Comparison of ENCODE assay signal across 9 cellular contexts in the genomic region with DNA sequence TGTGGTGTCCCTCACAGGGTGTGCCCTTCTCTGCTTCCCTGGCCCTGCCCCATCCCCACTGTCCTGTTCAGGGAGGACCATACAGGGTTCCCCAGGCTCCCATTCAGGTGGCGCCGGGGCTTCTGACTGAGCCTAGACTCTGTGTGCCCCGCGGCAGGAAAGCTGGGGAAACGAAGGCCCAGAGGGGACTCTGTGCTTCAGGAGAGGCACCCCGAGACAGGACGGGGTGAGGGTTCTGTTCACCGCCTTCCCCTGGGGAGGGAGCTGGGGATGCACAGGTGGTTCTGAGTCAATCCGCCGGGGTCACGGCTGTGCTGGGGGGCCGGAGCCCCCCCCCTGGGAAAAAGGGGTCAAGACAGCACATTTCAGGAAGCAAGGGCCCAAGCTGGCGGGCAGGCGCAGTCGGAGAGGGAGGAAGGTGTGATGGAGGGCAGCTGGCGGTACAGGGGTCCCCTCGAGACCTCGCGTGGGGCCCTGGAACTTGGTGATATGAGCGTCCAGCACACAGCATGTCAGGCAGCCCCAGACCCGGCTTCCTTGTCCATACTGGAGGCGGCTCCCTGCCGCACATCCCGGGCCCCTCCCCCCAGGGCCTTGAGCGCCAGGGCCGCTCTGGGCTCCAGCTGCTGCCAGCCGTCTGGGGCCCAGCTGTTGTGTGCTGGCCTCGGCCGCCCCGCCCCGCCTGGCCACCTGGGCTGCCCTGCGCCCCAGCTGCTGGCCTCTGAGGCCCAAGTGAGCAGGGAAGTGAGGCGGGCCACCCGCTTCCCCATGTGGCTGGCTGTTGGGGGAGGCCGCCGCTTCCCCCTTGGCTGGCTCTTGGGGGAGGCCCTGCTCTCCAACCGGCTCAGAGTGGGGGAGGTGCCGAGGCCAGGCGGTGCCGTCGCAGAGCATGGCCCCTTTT. TPM values are rescaled to one million over a fixed set of nuclear protein-coding genes. Genes with fewer than 3 reads are reported as not detected.
DNase-seq lines count a peak whose midpoint lies in the region; ATAC-seq and TF ChIP-seq lines count a peak whose summit lies in the region.
"Had no signal": no experiment of that assay in that cellular context is flagged by ENCODE, and none has a peak within 500 bp of the region (broad histone marks: within the 10 kb centered on the region; RNA-seq: fewer than 3 reads in every experiment).

No MANE protein-coding gene starts in this region.

- H3K4me1 Mint-ChIP-seq in GM23338, result peaks cover 3% of the 10 kb centered on the region; the same call in 1 of the 3 replicates

- H2AFZ ChIP-seq in GM23338, result peak overlapping the region; percentile 92

- in situ Hi-C loops in GM13976 (cut with MboI; ENCODE audit: low sequenced_read_pairs, unreplicated experiment), result no loop called here

- H3K27me3 ChIP-seq in GM23338 (ENCODE audit: insufficient read depth), result peaks cover 74% of the 10 kb centered on the region
- H3K27me3 ChIP-seq in rectal smooth muscle tissue (ENCODE audit: control insufficient read depth, insufficient read depth, low read length), result peaks cover 18% of the 10 kb centered on the region

- H3K4me3 Mint-ChIP-seq in GM23338, result no peak overlapping the region

- H3K27ac Mint-ChIP-seq in GM23338, result no peak overlapping the region

- H3K9ac ChIP-seq in rectal smooth muscle tissue (ENCODE audit: low read length), result no peak overlapping the region

- no peaks in the 10 kb centered on the region for H3K79me2 ChIP-seq in GM23338 (replicated peaks; ENCODE audit: insufficient read depth)

- H3K4me1 ChIP-seq in GM23338 (ENCODE audit: insufficient read depth), result peaks cover 26% of the 10 kb centered on the region
- H3K4me1 ChIP-seq in rectal smooth muscle tissue (ENCODE audit: control insufficient read depth, insufficient read depth, low read length), result peaks cover 4% of the 10 kb centered on the region

- no peaks in the 10 kb centered on the region; the same call in 1 of the 3 replicates for H3K9me3 Mint-ChIP-seq in GM23338
- H3K9me3 Mint-ChIP-seq: nephron had no signal

- no peaks in the 10 kb centered on the region for H3K36me3 Mint-ChIP-seq in GM23338 (ENCODE audit: low read depth)

- peak; percentile 83 for DNase-seq in GM23338 (ENCODE audit: low spot score)
- DNase-seq in NOMO-1 (lab: John Stamatoyannopoulos, UW; ENCODE audit: unreplicated experiment in 2 of 2), result peak; percentile 73 to 95
- DNase-seq in fibroblast of villous mesenchyme (ENCODE audit: low read depth), result peak; percentile 88
- DNase-seq in GM13976 (ENCODE audit: low spot score), result no peak
- no peak for DNase-seq in NCI-H446 treated with DMSO at 0.1 percent for 48 hours (lab: John Stamatoyannopoulos, UW)

- ATAC-seq in GM23338 (peak; percentile 68), GM18867 (IDR thresholded peaks at IDR 0.05; ENCODE audit: unreplicated experiment) (no peak), GM21390 (IDR thresholded peaks at IDR 0.05; ENCODE audit: unreplicated experiment) (no peak)

- H3F3A ChIP-seq in GM23338 (replicated peaks; ENCODE audit: low read depth), result peaks cover 22% of the 10 kb centered on the region

- H3K36me3 ChIP-seq in GM23338 (ENCODE audit: insufficient read depth) (no peaks in the 10 kb centered on the region), rectal smooth muscle tissue (ENCODE audit: control insufficient read depth, insufficient read depth, low read length) (no peaks in the 10 kb centered on the region)

- TF ChIP-seq CTCF in GM23338 (conservative IDR thresholded peaks at IDR 0.05; ENCODE audit: low read depth in 2 of 2), result no peak
- TF ChIP-seq CTCF in fibroblast of villous mesenchyme (IDR thresholded peaks at IDR 0.05; ENCODE audit: insufficient read depth, low read depth, low read length), result no peak
- no peak for TF ChIP-seq CTCF in GM13976 (IDR thresholded peaks at IDR 0.05; ENCODE audit: borderline replicate concordance, control extremely low read depth, extremely low read depth, insufficient read depth, missing control alignments)

- no peaks in the 10 kb centered on the region for H3K9me2 ChIP-seq in GM23338 (ENCODE audit: insufficient read depth)

- H4K20me1 ChIP-seq in GM23338 (replicated peaks; ENCODE audit: insufficient read depth), result no peaks in the 10 kb centered on the region

- peak overlapping the region; percentile 76 for H3K4me2 ChIP-seq in GM23338

- H3K27me3 Mint-ChIP-seq in GM23338 (ENCODE audit: insufficient read depth, low read depth, poor library complexity), result peaks cover 56% of the 10 kb centered on the region

- no peak overlapping the region for H3K27ac ChIP-seq in GM23338 (ENCODE audit: low read depth)
- H3K27ac ChIP-seq in rectal smooth muscle tissue (ENCODE audit: low read depth, low read length), result no peak overlapping the region

- H3K4me3 ChIP-seq in GM23338 (peak overlapping the region; percentile 47), fibroblast of villous mesenchyme (ENCODE audit: low read depth, low read length) (no peak overlapping the region), rectal smooth muscle tissue (ENCODE audit: low read length) (peak overlapping the region; percentile 7)

TF ChIP-seq in GM23338, 12 proteins besides CTCF, POLR2A, EP300 and RAD21:
- TF ChIP-seq, protein P1, sequence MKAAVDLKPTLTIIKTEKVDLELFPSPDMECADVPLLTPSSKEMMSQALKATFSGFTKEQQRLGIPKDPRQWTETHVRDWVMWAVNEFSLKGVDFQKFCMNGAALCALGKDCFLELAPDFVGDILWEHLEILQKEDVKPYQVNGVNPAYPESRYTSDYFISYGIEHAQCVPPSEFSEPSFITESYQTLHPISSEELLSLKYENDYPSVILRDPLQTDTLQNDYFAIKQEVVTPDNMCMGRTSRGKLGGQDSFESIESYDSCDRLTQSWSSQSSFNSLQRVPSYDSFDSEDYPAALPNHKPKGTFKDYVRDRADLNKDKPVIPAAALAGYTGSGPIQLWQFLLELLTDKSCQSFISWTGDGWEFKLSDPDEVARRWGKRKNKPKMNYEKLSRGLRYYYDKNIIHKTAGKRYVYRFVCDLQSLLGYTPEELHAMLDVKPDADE (IDR thresholded peaks at IDR 0.05), result no peak
- TF ChIP-seq EZH2 (IDR thresholded peaks at IDR 0.05; ENCODE audit: low read depth, unreplicated experiment), result no peak

RNA-seq across cellular contexts. Expression of gene NOTUM, which starts 5.6 kb away (rescaled TPM):
- 0.66 and 1.6 TPM in 2 replicates for total RNA-seq in GM23338 (2014; rRNA removed; shearing (Covaris generic))
- 0.29 and 0.66 TPM in 2 replicates for polyA plus RNA-seq in GM23338 (2016; fragmentation: Nextera tagmentation; extraction: Ambion mirVana)
- total RNA-seq in fibroblast of villous mesenchyme, result under 0.01 TPM in 1 of 2 replicates, not detected in the other

RNA-seq across cellular contexts. Expression of gene ASPSCR1, which starts 10.8 kb away (rescaled TPM):
- total RNA-seq in GM23338 (2014; rRNA removed; shearing (Covaris generic)), result 40.4 and 46.9 TPM in 2 replicates
- polyA plus RNA-seq in GM23338 (2016; fragmentation: Nextera tagmentation; extraction: Ambion mirVana), result 44.2 and 47.5 TPM in 2 replicates
- total RNA-seq in fibroblast of villous mesenchyme, result 28.5 and 38.7 TPM in 2 replicates

RNA-seq across cellular contexts. Expression of gene MYADML2, which starts 19.6 kb away (rescaled TPM):
- 0.78 and 1.7 TPM in 2 replicates for total RNA-seq in GM23338 (2014; rRNA removed; shearing (Covaris generic))
- polyA plus RNA-seq in GM23338 (2016; fragmentation: Nextera tagmentation; extraction: Ambion mirVana), result 0.42 and 0.70 TPM in 2 replicates
- not detected in 2 replicates for total RNA-seq in fibroblast of villous mesenchyme

RNA-seq across cellular contexts. Expression of gene PYCR1, which starts 29.5 kb away (rescaled TPM):
- 237 and 240 TPM in 2 replicates for total RNA-seq in GM23338 (2014; rRNA removed; shearing (Covaris generic))
- polyA plus RNA-seq in GM23338 (2016; fragmentation: Nextera tagmentation; extraction: Ambion mirVana), result 87.3 and 98.9 TPM in 2 replicates
- total RNA-seq in fibroblast of villous mesenchyme, result 101 and 127 TPM in 2 replicates

RNA-seq across cellular contexts. Expression of gene MAFG, which starts 39.1 kb away (rescaled TPM):
- 32.0 and 33.4 TPM in 2 replicates for total RNA-seq in GM23338 (2014; rRNA removed; shearing (Covaris generic))
- 17.2 and 21.7 TPM in 2 replicates for polyA plus RNA-seq in GM23338 (2016; fragmentation: Nextera tagmentation; extraction: Ambion mirVana)
- total RNA-seq in fibroblast of villous mesenchyme, result 20.0 and 23.3 TPM in 2 replicates

Comparison
In these comparisons a context has a peak if more than half of its experiments do, and no peak if none do; other contexts are left out.
1. DNase-seq: peak in GM23338 (single experiment), NOMO-1 (2 of 2) and fibroblast of villous mesenchyme (single experiment); none in GM13976 (single experiment) and NCI-H446 treated with DMSO at 0.1 percent for 48 hours (single experiment).